In the genomic region with DNA sequence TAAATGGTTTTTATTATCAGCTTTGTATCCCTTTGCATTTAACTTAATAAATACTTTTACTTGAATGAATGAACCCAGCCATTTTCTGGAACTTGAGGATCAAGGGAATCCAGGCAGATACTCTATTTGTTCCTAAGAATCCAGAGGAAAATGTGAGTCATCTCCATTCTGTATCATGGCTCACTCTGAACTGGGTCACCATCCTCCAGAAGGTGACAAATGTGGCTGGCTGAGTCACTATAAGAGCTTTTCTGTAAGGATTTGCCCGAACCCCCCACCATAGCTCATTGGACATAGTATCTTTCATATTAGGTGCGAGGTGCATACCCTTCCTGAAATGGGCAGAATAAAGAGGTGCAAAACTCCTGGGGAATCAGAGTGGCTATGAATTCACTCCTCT, we compare ENCODE assay signal across 20 cellular contexts. TPM values are rescaled to one million over a fixed set of nuclear protein-coding genes. Genes with fewer than 3 reads are reported as not detected.
DNase-seq lines count a peak whose midpoint lies in the region; ATAC-seq and TF ChIP-seq lines count a peak whose summit lies in the region.
"Had no signal": no experiment of that assay in that cellular context is flagged by ENCODE, and none has a peak within 500 bp of the region (broad histone marks: within the 10 kb centered on the region; RNA-seq: fewer than 3 reads in every experiment).

No MANE protein-coding gene starts in this region.

- no peaks in the 10 kb centered on the region for H3K9me3 ChIP-seq in adrenal gland (replicated peaks in 1 of 3)
- no peaks in the 10 kb centered on the region for H3K9me3 ChIP-seq in gastrocnemius medialis
- H3K9me3 ChIP-seq: heart right ventricle, tibial artery had no signal

- no peak for TF ChIP-seq POLR2A in adrenal gland (IDR thresholded peaks at IDR 0.05)
- no peak for TF ChIP-seq POLR2A in gastrocnemius medialis (IDR thresholded peaks at IDR 0.05)

- 32 to 64% (median 53%) methylated on average over 1 to 2 of the region's 2 CpGs for WGBS in adrenal gland, 4 donors

- intact Hi-C loops in adrenal gland (cut with DNase I) (no loop called here), gastrocnemius medialis (cut with DNase I; ENCODE audit: low total_unique reads) (no loop called here)

- DNase-seq in HFF-Myc (ENCODE audit: extremely low read depth, low read depth): peak; percentile 29
- peak; percentile 22 to 71 (median 56) for DNase-seq in adrenal gland
- peak; percentile 62 to 75 for DNase-seq in foreskin fibroblast
- DNase-seq in superior temporal gyrus (ENCODE audit: extremely low spot score): peak; percentile 6
- no peak for DNase-seq in NCI-H446 treated with DMSO at 0.1 percent for 48 hours (lab: John Stamatoyannopoulos, UW)
- DNase-seq in NOMO-1 treated with DMSO at 0.1 percent for 48 hours (lab: John Stamatoyannopoulos, UW; ENCODE audit: unreplicated experiment): no peak
- no peak for DNase-seq in gastrocnemius medialis
- DNase-seq: activated CD4-positive, CD25-positive, alpha-beta regulatory T cell; activated CD8-positive, alpha-beta memory T cell treated with anti-CD3 and anti-CD28 coated beads for 24 hours; amniotic stem cell; DMS79 treated with DMSO at 0.1 percent for 48 hours; heart right ventricle; KG1; left colon; NCI-H1092 treated with DMSO at 0.1 percent for 48 hours; T-helper 17 cell; tibial artery had no signal

- H3K4me1 ChIP-seq in adrenal gland (replicated peaks in 1 of 2) (no peaks in the 10 kb centered on the region), gastrocnemius medialis (no peaks in the 10 kb centered on the region)

- peak overlapping the region in 2 of 5 donors; percentile 24 to 35 for H3K27ac ChIP-seq in adrenal gland
- H3K27ac ChIP-seq in gastrocnemius medialis: no peak overlapping the region
- H3K27ac ChIP-seq: epithelial cell of prostate, heart right ventricle, tibial artery had no signal

- H3K27me3 ChIP-seq in adrenal gland (peaks cover 10% of the 10 kb centered on the region), gastrocnemius medialis (no peaks in the 10 kb centered on the region)
- H3K27me3 ChIP-seq: tibial artery had no signal

- no peak overlapping the region for H3K4me3 ChIP-seq in HFF-Myc (replicated peaks; ENCODE audit: low read depth, low read length)
- no peak overlapping the region for H3K4me3 ChIP-seq in adrenal gland
- no peak overlapping the region for H3K4me3 ChIP-seq in foreskin fibroblast (ENCODE audit: low read depth in 1 of 2, low read length in 2 of 2)
- H3K4me3 ChIP-seq in gastrocnemius medialis: no peak overlapping the region
- H3K4me3 ChIP-seq: coronary artery, heart right ventricle, tibial artery had no signal

- in situ Hi-C loops in gastrocnemius medialis (cut with MboI; ENCODE audit: low sequenced_read_pairs in 4 of 4): no loop called here

- ATAC-seq in gastrocnemius medialis: no peak
- ATAC-seq: heart right ventricle, left colon, T-helper 17 cell had no signal

- no peak for TF ChIP-seq CTCF in HFF-Myc (IDR thresholded peaks at IDR 0.05; ENCODE audit: low read depth, low read length, missing control alignments)
- no peak for TF ChIP-seq CTCF in adrenal gland (IDR thresholded peaks at IDR 0.05)
- no peak for TF ChIP-seq CTCF in foreskin fibroblast (IDR thresholded peaks at IDR 0.05; ENCODE audit: low read depth, low read length)
- TF ChIP-seq CTCF in gastrocnemius medialis (IDR thresholded peaks at IDR 0.05 in 4 of 5, conservative IDR thresholded peaks at IDR 0.05 in 1 of 5): no peak

- H3K36me3 ChIP-seq in adrenal gland (replicated peaks in 1 of 2): no peaks in the 10 kb centered on the region
- H3K36me3 ChIP-seq in gastrocnemius medialis: no peaks in the 10 kb centered on the region
- H3K36me3 ChIP-seq: heart right ventricle, tibial artery had no signal

RNA-seq across cellular contexts. Expression of a gene that starts 25.8 kb away (rescaled TPM):
- under 1 TPM in 7 of 8 donors, not detected in 1; 0.04 to 0.46 (median 0.07) TPM for total RNA-seq in adrenal gland
- polyA plus RNA-seq in adrenal gland: under 1 TPM; 0.08 to 0.66 (median 0.10) TPM
- total RNA-seq in gastrocnemius medialis: under 1 TPM in 2 of 4 donors, not detected in 2; 0.07 to 0.29 TPM
- total RNA-seq: activated T-helper 1 cell treated with anti-CD3 and anti-CD28 coated beads, Interleukin-12 subunit alpha, Interleukin-12 subunit beta, Interleukin-2, Interleukin-4 antibody, amounts not matched to agents 30 ng/mL and 10 ng/mL and 1 ng/mL, durations not matched to agents 14 hours and 24 hours and 36 hours; left colon; T-helper 17 cell had no signal

Comparison
In these comparisons a context has a peak if more than half of its experiments do, and no peak if none do; other contexts are left out.
1. DNase-seq: peak in HFF-Myc (single experiment), adrenal gland (7 of 7), foreskin fibroblast (2 of 2) and superior temporal gyrus (single experiment); none in NCI-H446 treated with DMSO at 0.1 percent for 48 hours (single experiment), NOMO-1 treated with DMSO at 0.1 percent for 48 hours (single experiment) and gastrocnemius medialis (0 of 2).